In genomic region chr12:58933068-58933681, GRCh38 we compare ENCODE assay signal across 1 cellular context.
TF ChIP-seq lines count a peak whose summit lies in the region.

No MANE protein-coding gene starts in this region.

TF ChIP-seq in HEK293, 187 proteins besides CTCF, POLR2A, EP300 and RAD21 (continued from another document and continues in another):
- no peak for TF ChIP-seq ATF2 (tag by site-specific recombination; IDR thresholded peaks at IDR 0.05; ENCODE audit: low read depth)
- no peak for TF ChIP-seq KLF17 (tag by site-specific recombination; IDR thresholded peaks at IDR 0.05)
- TF ChIP-seq, protein P1, sequence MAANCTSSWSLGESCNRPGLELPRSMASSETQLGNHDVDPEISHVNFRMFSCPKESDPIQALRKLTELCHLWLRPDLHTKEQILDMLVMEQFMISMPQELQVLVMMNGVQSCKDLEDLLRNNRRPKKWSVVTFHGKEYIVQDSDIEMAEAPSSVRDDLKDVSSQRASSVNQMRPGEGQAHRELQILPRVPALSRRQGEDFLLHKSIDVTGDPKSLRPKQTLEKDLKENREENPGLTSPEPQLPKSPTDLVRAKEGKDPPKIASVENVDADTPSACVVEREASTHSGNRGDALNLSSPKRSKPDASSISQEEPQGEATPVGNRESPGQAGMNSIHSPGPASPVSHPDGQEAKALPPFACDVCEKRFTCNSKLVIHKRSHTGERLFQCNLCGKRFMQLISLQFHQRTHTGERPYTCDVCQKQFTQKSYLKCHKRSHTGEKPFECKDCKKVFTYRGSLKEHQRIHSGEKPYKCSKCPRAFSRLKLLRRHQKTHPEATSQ (tag by site-specific recombination; IDR thresholded peaks at IDR 0.05), result no peak
- TF ChIP-seq REST (tag by site-specific recombination; IDR thresholded peaks at IDR 0.05), result no peak
- TF ChIP-seq ZNF416 (tag by site-specific recombination; IDR thresholded peaks at IDR 0.05), result no peak
- TF ChIP-seq, protein P2, sequence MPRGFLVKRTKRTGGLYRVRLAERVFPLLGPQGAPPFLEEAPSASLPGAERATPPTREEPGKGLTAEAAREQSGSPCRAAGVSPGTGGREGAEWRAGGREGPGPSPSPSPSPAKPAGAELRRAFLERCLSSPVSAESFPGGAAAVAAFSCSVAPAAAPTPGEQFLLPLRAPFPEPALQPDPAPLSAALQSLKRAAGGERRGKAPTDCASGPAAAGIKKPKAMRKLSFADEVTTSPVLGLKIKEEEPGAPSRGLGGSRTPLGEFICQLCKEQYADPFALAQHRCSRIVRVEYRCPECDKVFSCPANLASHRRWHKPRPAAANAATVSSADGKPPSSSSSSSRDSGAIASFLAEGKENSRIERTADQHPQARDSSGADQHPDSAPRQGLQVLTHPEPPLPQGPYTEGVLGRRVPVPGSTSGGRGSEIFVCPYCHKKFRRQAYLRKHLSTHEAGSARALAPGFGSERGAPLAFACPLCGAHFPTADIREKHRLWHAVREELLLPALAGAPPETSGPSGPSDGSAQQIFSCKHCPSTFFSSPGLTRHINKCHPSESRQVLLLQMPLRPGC (tag by site-specific recombination; IDR thresholded peaks at IDR 0.05), result peak; percentile 33; the same call in 1 of the 2 replicates
- TF ChIP-seq ZNF791 (tag by site-specific recombination; IDR thresholded peaks at IDR 0.05), result no peak
- TF ChIP-seq ZIC2 (tag by site-specific recombination; IDR thresholded peaks at IDR 0.05), result peak; percentile 83
- TF ChIP-seq ZBTB17 (tag by site-specific recombination; IDR thresholded peaks at IDR 0.05), result peak; percentile 52
- no peak for TF ChIP-seq ZNF148 (tag by site-specific recombination; IDR thresholded peaks at IDR 0.05; ENCODE audit: borderline replicate concordance)
- TF ChIP-seq, protein P3, sequence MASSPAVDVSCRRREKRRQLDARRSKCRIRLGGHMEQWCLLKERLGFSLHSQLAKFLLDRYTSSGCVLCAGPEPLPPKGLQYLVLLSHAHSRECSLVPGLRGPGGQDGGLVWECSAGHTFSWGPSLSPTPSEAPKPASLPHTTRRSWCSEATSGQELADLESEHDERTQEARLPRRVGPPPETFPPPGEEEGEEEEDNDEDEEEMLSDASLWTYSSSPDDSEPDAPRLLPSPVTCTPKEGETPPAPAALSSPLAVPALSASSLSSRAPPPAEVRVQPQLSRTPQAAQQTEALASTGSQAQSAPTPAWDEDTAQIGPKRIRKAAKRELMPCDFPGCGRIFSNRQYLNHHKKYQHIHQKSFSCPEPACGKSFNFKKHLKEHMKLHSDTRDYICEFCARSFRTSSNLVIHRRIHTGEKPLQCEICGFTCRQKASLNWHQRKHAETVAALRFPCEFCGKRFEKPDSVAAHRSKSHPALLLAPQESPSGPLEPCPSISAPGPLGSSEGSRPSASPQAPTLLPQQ (tag by site-specific recombination; IDR thresholded peaks at IDR 0.05), result no peak
- TF ChIP-seq ZNF26 (tag by site-specific recombination; IDR thresholded peaks at IDR 0.05), result no peak
- no peak for TF ChIP-seq ZNF121 (tag by site-specific recombination; IDR thresholded peaks at IDR 0.05)
- TF ChIP-seq ZFHX2 (tag by site-specific recombination; conservative IDR thresholded peaks at IDR 0.05), result no peak
- TF ChIP-seq ZNF600 (tag by site-specific recombination; IDR thresholded peaks at IDR 0.05), result no peak
- TF ChIP-seq ZNF488 (tag by site-specific recombination; IDR thresholded peaks at IDR 0.05), result no peak
- no peak for TF ChIP-seq WT1 (tag by site-specific recombination; IDR thresholded peaks at IDR 0.05)
- no peak for TF ChIP-seq ZNF23 (tag by site-specific recombination; IDR thresholded peaks at IDR 0.05; ENCODE audit: borderline replicate concordance)
- TF ChIP-seq HOXC10 (CRISPR knock-in tag; IDR thresholded peaks at IDR 0.05), result no peak
- TF ChIP-seq, protein P4, sequence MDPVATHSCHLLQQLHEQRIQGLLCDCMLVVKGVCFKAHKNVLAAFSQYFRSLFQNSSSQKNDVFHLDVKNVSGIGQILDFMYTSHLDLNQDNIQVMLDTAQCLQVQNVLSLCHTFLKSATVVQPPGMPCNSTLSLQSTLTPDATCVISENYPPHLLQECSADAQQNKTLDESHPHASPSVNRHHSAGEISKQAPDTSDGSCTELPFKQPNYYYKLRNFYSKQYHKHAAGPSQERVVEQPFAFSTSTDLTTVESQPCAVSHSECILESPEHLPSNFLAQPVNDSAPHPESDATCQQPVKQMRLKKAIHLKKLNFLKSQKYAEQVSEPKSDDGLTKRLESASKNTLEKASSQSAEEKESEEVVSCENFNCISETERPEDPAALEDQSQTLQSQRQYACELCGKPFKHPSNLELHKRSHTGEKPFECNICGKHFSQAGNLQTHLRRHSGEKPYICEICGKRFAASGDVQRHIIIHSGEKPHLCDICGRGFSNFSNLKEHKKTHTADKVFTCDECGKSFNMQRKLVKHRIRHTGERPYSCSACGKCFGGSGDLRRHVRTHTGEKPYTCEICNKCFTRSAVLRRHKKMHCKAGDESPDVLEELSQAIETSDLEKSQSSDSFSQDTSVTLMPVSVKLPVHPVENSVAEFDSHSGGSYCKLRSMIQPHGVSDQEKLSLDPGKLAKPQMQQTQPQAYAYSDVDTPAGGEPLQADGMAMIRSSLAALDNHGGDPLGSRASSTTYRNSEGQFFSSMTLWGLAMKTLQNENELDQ (tag by site-specific recombination; IDR thresholded peaks at IDR 0.05; ENCODE audit: low read depth), result no peak
- TF ChIP-seq ZSCAN16 (tag by site-specific recombination; IDR thresholded peaks at IDR 0.05), result no peak
- no peak for TF ChIP-seq TSHZ1 (tag by site-specific recombination; IDR thresholded peaks at IDR 0.05; ENCODE audit: borderline replicate concordance)
- TF ChIP-seq ZNF138 (tag by site-specific recombination; IDR thresholded peaks at IDR 0.05; ENCODE audit: borderline replicate concordance), result no peak
